ENCODE assay signal across 12 cellular contexts in genomic region chr9:81389569-81389993, GRCh38.
A peak's percentile ranks its signal among the peaks of the same experiment; 100 is the strongest.
DNase-seq lines count a peak whose midpoint lies in the region; ATAC-seq and TF ChIP-seq lines count a peak whose summit lies in the region.
"Had no signal": no experiment of that assay in that cellular context is flagged by ENCODE, and none has a peak within 500 bp of the region (broad histone marks: within the 10 kb centered on the region; RNA-seq: fewer than 3 reads in every experiment).

No MANE protein-coding gene starts in this region.

- peak; percentile 76 for ATAC-seq in HCT116
- ATAC-seq in heart right ventricle, result peak in 6 of 8 donors; percentile 53 to 89 (median 67)
- no peak for ATAC-seq in GM21528 (IDR thresholded peaks at IDR 0.05; ENCODE audit: low FRiP score, unreplicated experiment)
- ATAC-seq: activated naive CD4-positive, alpha-beta T cell treated with anti-CD3 and anti-CD28 coated beads, Interleukin-2, amount 50 U/mL, for 72 hours had no signal

- H3K9ac ChIP-seq in HCT116 (ENCODE audit: low read length) (no peak overlapping the region), skeletal muscle satellite cell (ENCODE audit: low read depth, low read length) (no peak overlapping the region)

- TF ChIP-seq POLR2A in HCT116 (IDR thresholded peaks at IDR 0.05; ENCODE audit: borderline replicate concordance, extremely low read depth, insufficient read depth, insufficient read length) (no peak), adrenal gland (IDR thresholded peaks at IDR 0.05) (peak in 1 of 2 donors; percentile 33)

- intact Hi-C loops in HCT116 (cut with micrococcal nuclease), result no loop called here
- intact Hi-C loops in adrenal gland (cut with DNase I), result no loop called here
- intact Hi-C loops in heart right ventricle (cut with DNase I), result loop anchor here in 1 of 10 donors (10.0 kb wide), 1 partner anchor 55 kb away; no protein-coding TSS in a partner anchor

- no peaks in the 10 kb centered on the region for H4K20me1 ChIP-seq in HCT116 (ENCODE audit: insufficient read depth)

- RAD21 ChIA-PET in HCT116 (lab: Charles Lee; ENCODE audit: low non-redundant PET in 1 of 2, low total read pairs in 2 of 2, uncharacterized antibody in 2 of 2, unreplicated experiment in 2 of 2), result no interaction called here

- H3K4me2 ChIP-seq in HCT116 (ENCODE audit: low read length) (peak overlapping the region; percentile 61), skeletal muscle satellite cell (ENCODE audit: low read length) (peak overlapping the region; percentile 38)

- BruUV-seq in HCT116 (replicated peaks; lab: Mats Ljungman, UMichigan), result no TSS peak

- no peaks in the 10 kb centered on the region for H3K36me3 ChIP-seq in HCT116 (ENCODE audit: control insufficient read depth in 1 of 2, insufficient read depth in 2 of 2, low read length in 2 of 2)
- H3K36me3 ChIP-seq in adrenal gland (replicated peaks in 1 of 2), result no peaks in the 10 kb centered on the region
- no peaks in the 10 kb centered on the region for H3K36me3 ChIP-seq in heart right ventricle
- no peaks in the 10 kb centered on the region for H3K36me3 ChIP-seq in skeletal muscle satellite cell (ENCODE audit: insufficient read depth, low read length)

- 35 to 43% (median 38%) methylated on average over 6 of the region's 6 CpGs for WGBS in adrenal gland, 4 donors
- 49 to 58% methylated on average over 6 of the region's 6 CpGs for WGBS in heart right ventricle, 2 donors

- H3K79me2 ChIP-seq in HCT116 (ENCODE audit: insufficient read depth, low read length), result no peaks in the 10 kb centered on the region

- H3K4me3 ChIP-seq in HCT116 (replicated peaks in 1 of 2; ENCODE audit: low read depth in 1 of 2, low read length in 2 of 2) (no peak overlapping the region; a peak in 1 of 4 replicates), adrenal gland (no peak overlapping the region), heart right ventricle (no peak overlapping the region), skeletal muscle satellite cell (ENCODE audit: low read length) (peak overlapping the region; percentile 4)

- POLR2A ChIA-PET in HCT116 (lab: Charles Lee), result no interaction called here

- peaks cover 11 to 32% of the 10 kb centered on the region in 2 experiments for H3K4me1 ChIP-seq in HCT116 (ENCODE audit: control insufficient read depth in 1 of 2, insufficient read depth in 2 of 2, low read length in 2 of 2)
- H3K4me1 ChIP-seq in adrenal gland (replicated peaks in 1 of 2), result peaks cover 4 to 12% of the 10 kb centered on the region in 2 donors
- H3K4me1 ChIP-seq in heart right ventricle, result peaks cover 0 to 24% (median 9%) of the 10 kb centered on the region in 9 donors
- peaks cover 21% of the 10 kb centered on the region for H3K4me1 ChIP-seq in skeletal muscle satellite cell (ENCODE audit: control insufficient read depth, insufficient read depth, low read length)

- peak; percentile 22 for DNase-seq in HCT116 (ENCODE audit: low read depth, low spot score)
- peak; percentile 26 to 83 (median 70) for DNase-seq in adrenal gland
- DNase-seq in heart right ventricle, result no peak
- DNase-seq in G401 (ENCODE audit: low spot score), result no peak
- no peak for DNase-seq in NCI-H146 (lab: John Stamatoyannopoulos, UW)
- no peak for DNase-seq in CD1c-positive myeloid dendritic cell (ENCODE audit: extremely low spot score)
- DNase-seq: NCI-H1092; stimulated activated CD4-positive, alpha-beta T cell treated with anti-CD3 and anti-CD28 coated beads, Interleukin-2, amount 100 ng/mL, for 24 hours; T-helper 2 cell had no signal

- in situ Hi-C loops in G401 (cut with HindIII; ENCODE audit: low sequenced_read_pairs), result no loop called here

- no peaks in the 10 kb centered on the region for H3K9me3 ChIP-seq in HCT116 (ENCODE audit: control insufficient read depth in 1 of 2, insufficient read depth in 1 of 2, low read depth in 1 of 2, low read length in 2 of 2)
- H3K9me3 ChIP-seq in adrenal gland (replicated peaks in 1 of 3), result no peaks in the 10 kb centered on the region
- no peaks in the 10 kb centered on the region for H3K9me3 ChIP-seq in heart right ventricle
- H3K9me3 ChIP-seq in skeletal muscle satellite cell (replicated peaks; ENCODE audit: low read length), result no peaks in the 10 kb centered on the region

- TF ChIP-seq CTCF in HCT116 (IDR thresholded peaks at IDR 0.05 in 2 of 3, conservative IDR thresholded peaks at IDR 0.05 in 1 of 3; ENCODE audit: borderline replicate concordance in 1 of 3, insufficient read depth in 1 of 3, low read depth in 2 of 3, low read length in 2 of 3), result no peak
- no peak for TF ChIP-seq CTCF in adrenal gland (IDR thresholded peaks at IDR 0.05)
- no peak for TF ChIP-seq CTCF in heart right ventricle (IDR thresholded peaks at IDR 0.05)

- peak overlapping the region; percentile 71 for H2AFZ ChIP-seq in HCT116 (ENCODE audit: low read depth, low read length, poor library complexity, severe bottlenecking)

- CTCF ChIA-PET in HCT116 (lab: Charles Lee), result no interaction called here

- no peak for TF ChIP-seq RAD21 in HCT116 (IDR thresholded peaks at IDR 0.05; ENCODE audit: low read depth)

- H3K27ac ChIP-seq in HCT116 (ENCODE audit: low read depth, low read length) (no peak overlapping the region), adrenal gland (peak overlapping the region in 1 of 5 donors; percentile 66), heart right ventricle (no peak overlapping the region)

- H3K27me3 ChIP-seq in HCT116 (ENCODE audit: insufficient read depth, low read length), result no peaks in the 10 kb centered on the region
- no peaks in the 10 kb centered on the region for H3K27me3 ChIP-seq in adrenal gland
- no peaks in the 10 kb centered on the region for H3K27me3 ChIP-seq in heart right ventricle
- H3K27me3 ChIP-seq in skeletal muscle satellite cell (ENCODE audit: control insufficient read depth, insufficient read depth, low read length), result no peaks in the 10 kb centered on the region

- no peaks in the 10 kb centered on the region for H3K9me2 ChIP-seq in HCT116 (ENCODE audit: insufficient read depth)

TF ChIP-seq in HCT116, 20 proteins besides CTCF, POLR2A, EP300 and RAD21:
- no peak for TF ChIP-seq REST (IDR thresholded peaks at IDR 0.05; ENCODE audit: low read depth)
- TF ChIP-seq FOSL1 (IDR thresholded peaks at IDR 0.05; ENCODE audit: low read depth), result peak; percentile 55
- peak; percentile 47; the same call in 1 of the 2 replicates for TF ChIP-seq JUND (IDR thresholded peaks at IDR 0.05)
- TF ChIP-seq SRF (IDR thresholded peaks at IDR 0.05; ENCODE audit: low read depth), result no peak
TF ChIP-seq in HCT116: peak in this region for 2.

Comparison
In these comparisons a context has a peak if more than half of its experiments do, and no peak if none do; other contexts are left out.
1. DNase-seq: peak in HCT116 (single experiment) and adrenal gland (7 of 7); none in heart right ventricle (0 of 2), G401 (single experiment), NCI-H146 (single experiment) and CD1c-positive myeloid dendritic cell (single experiment).